In the genomic region with DNA sequence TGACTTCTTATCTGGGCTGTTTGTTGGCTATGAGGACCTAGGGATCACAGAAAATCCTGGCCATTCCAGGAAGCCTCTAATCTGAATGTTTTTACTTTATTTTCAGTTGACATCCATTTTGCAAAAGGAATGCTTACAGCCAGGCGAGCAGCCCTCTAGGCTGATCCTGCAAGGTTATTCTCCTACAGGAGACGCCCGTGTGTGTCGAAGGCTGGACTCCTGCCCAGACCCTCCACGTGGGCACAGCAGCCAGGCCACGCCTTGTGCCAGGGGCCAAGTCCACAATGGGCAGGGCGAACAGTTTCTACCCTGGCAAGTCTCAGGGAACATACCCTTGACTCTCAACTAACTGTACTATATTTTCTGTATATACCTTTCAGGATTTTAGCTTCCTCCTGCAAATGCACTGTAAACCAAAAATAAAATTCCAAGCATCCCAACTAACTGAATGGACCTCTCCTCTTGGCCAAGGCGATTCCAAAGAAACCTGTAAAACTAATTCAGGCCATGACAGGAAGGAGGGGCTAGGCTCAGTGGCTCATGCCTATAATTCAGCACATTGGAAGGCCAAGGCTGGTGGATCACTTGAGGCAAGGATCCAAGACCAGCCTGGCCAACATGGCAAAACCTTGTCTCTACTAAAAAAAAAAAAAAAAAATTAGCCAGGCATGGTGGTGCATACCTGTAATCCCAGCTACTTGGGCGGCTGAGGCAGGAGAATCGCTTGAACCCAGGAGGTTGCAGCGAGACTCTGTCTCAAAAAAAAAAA, we compare ENCODE assay signal across 2 cellular contexts.
TF ChIP-seq lines count a peak whose summit lies in the region.

No MANE protein-coding gene starts in this region.

TF ChIP-seq in liver, 16 proteins besides CTCF, POLR2A, EP300 and RAD21:
- TF ChIP-seq, protein P1, sequence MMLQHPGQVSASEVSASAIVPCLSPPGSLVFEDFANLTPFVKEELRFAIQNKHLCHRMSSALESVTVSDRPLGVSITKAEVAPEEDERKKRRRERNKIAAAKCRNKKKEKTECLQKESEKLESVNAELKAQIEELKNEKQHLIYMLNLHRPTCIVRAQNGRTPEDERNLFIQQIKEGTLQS (IDR thresholded peaks at IDR 0.05), result peak; percentile 20
- TF ChIP-seq HNF4G (IDR thresholded peaks at IDR 0.05) (peak; percentile 90), HNF4A (conservative IDR thresholded peaks at IDR 0.05) (peak; percentile 94 to 95), NR2F2 (IDR thresholded peaks at IDR 0.05) (no peak), JUND (IDR thresholded peaks at IDR 0.05) (peak in 1 of 2 donors; percentile 41), FOXA2 (IDR thresholded peaks at IDR 0.05) (peak; percentile 19), EGR1 (IDR thresholded peaks at IDR 0.05; ENCODE audit: low read depth in 2 of 2) (peak in 1 of 2 donors; percentile 30), GABPA (IDR thresholded peaks at IDR 0.05 in 1 of 2, conservative IDR thresholded peaks at IDR 0.05 in 1 of 2) (peak in 1 of 2 donors; percentile 22), YY1 (IDR thresholded peaks at IDR 0.05) (peak; percentile 81), SP1 (IDR thresholded peaks at IDR 0.05) (peak; percentile 94), RXRA (IDR thresholded peaks at IDR 0.05) (peak; percentile 69 to 84), TAF1 (conservative IDR thresholded peaks at IDR 0.05) (no peak), FOXA1 (IDR thresholded peaks at IDR 0.05) (no peak)
- TF ChIP-seq, protein P2, sequence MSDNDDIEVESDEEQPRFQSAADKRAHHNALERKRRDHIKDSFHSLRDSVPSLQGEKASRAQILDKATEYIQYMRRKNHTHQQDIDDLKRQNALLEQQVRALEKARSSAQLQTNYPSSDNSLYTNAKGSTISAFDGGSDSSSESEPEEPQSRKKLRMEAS (IDR thresholded peaks at IDR 0.05), result peak; percentile 88
- TF ChIP-seq, protein P3, sequence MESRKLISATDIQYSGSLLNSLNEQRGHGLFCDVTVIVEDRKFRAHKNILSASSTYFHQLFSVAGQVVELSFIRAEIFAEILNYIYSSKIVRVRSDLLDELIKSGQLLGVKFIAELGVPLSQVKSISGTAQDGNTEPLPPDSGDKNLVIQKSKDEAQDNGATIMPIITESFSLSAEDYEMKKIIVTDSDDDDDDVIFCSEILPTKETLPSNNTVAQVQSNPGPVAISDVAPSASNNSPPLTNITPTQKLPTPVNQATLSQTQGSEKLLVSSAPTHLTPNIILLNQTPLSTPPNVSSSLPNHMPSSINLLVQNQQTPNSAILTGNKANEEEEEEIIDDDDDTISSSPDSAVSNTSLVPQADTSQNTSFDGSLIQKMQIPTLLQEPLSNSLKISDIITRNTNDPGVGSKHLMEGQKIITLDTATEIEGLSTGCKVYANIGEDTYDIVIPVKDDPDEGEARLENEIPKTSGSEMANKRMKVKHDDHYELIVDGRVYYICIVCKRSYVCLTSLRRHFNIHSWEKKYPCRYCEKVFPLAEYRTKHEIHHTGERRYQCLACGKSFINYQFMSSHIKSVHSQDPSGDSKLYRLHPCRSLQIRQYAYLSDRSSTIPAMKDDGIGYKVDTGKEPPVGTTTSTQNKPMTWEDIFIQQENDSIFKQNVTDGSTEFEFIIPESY (IDR thresholded peaks at IDR 0.05), result no peak
- TF ChIP-seq, protein P4, sequence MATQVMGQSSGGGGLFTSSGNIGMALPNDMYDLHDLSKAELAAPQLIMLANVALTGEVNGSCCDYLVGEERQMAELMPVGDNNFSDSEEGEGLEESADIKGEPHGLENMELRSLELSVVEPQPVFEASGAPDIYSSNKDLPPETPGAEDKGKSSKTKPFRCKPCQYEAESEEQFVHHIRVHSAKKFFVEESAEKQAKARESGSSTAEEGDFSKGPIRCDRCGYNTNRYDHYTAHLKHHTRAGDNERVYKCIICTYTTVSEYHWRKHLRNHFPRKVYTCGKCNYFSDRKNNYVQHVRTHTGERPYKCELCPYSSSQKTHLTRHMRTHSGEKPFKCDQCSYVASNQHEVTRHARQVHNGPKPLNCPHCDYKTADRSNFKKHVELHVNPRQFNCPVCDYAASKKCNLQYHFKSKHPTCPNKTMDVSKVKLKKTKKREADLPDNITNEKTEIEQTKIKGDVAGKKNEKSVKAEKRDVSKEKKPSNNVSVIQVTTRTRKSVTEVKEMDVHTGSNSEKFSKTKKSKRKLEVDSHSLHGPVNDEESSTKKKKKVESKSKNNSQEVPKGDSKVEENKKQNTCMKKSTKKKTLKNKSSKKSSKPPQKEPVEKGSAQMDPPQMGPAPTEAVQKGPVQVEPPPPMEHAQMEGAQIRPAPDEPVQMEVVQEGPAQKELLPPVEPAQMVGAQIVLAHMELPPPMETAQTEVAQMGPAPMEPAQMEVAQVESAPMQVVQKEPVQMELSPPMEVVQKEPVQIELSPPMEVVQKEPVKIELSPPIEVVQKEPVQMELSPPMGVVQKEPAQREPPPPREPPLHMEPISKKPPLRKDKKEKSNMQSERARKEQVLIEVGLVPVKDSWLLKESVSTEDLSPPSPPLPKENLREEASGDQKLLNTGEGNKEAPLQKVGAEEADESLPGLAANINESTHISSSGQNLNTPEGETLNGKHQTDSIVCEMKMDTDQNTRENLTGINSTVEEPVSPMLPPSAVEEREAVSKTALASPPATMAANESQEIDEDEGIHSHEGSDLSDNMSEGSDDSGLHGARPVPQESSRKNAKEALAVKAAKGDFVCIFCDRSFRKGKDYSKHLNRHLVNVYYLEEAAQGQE (IDR thresholded peaks at IDR 0.05), result peak; percentile 76

TF ChIP-seq in HepG2, 621 proteins besides CTCF, POLR2A, EP300 and RAD21:
- TF ChIP-seq, protein P5, sequence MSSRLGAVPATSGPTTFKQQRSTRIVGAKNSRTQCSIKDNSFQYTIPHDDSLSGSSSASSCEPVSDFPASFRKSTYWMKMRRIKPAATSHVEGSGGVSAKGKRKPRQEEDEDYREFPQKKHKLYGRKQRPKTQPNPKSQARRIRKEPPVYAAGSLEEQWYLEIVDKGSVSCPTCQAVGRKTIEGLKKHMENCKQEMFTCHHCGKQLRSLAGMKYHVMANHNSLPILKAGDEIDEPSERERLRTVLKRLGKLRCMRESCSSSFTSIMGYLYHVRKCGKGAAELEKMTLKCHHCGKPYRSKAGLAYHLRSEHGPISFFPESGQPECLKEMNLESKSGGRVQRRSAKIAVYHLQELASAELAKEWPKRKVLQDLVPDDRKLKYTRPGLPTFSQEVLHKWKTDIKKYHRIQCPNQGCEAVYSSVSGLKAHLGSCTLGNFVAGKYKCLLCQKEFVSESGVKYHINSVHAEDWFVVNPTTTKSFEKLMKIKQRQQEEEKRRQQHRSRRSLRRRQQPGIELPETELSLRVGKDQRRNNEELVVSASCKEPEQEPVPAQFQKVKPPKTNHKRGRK (CRISPR knock-in tag; IDR thresholded peaks at IDR 0.05), result no peak
- no peak for TF ChIP-seq ZSCAN31 (CRISPR knock-in tag; IDR thresholded peaks at IDR 0.05; ENCODE audit: low read depth)
- TF ChIP-seq, protein P6, sequence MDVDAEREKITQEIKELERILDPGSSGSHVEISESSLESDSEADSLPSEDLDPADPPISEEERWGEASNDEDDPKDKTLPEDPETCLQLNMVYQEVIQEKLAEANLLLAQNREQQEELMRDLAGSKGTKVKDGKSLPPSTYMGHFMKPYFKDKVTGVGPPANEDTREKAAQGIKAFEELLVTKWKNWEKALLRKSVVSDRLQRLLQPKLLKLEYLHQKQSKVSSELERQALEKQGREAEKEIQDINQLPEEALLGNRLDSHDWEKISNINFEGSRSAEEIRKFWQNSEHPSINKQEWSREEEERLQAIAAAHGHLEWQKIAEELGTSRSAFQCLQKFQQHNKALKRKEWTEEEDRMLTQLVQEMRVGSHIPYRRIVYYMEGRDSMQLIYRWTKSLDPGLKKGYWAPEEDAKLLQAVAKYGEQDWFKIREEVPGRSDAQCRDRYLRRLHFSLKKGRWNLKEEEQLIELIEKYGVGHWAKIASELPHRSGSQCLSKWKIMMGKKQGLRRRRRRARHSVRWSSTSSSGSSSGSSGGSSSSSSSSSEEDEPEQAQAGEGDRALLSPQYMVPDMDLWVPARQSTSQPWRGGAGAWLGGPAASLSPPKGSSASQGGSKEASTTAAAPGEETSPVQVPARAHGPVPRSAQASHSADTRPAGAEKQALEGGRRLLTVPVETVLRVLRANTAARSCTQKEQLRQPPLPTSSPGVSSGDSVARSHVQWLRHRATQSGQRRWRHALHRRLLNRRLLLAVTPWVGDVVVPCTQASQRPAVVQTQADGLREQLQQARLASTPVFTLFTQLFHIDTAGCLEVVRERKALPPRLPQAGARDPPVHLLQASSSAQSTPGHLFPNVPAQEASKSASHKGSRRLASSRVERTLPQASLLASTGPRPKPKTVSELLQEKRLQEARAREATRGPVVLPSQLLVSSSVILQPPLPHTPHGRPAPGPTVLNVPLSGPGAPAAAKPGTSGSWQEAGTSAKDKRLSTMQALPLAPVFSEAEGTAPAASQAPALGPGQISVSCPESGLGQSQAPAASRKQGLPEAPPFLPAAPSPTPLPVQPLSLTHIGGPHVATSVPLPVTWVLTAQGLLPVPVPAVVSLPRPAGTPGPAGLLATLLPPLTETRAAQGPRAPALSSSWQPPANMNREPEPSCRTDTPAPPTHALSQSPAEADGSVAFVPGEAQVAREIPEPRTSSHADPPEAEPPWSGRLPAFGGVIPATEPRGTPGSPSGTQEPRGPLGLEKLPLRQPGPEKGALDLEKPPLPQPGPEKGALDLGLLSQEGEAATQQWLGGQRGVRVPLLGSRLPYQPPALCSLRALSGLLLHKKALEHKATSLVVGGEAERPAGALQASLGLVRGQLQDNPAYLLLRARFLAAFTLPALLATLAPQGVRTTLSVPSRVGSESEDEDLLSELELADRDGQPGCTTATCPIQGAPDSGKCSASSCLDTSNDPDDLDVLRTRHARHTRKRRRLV (CRISPR knock-in tag; IDR thresholded peaks at IDR 0.05), result no peak
- no peak for TF ChIP-seq NCOR1 (IDR thresholded peaks at IDR 0.05; ENCODE audit: borderline replicate concordance, low read length)
- TF ChIP-seq ZNF235 (CRISPR knock-in tag; IDR thresholded peaks at IDR 0.05; ENCODE audit: borderline replicate concordance), result no peak
- TF ChIP-seq, protein P7, sequence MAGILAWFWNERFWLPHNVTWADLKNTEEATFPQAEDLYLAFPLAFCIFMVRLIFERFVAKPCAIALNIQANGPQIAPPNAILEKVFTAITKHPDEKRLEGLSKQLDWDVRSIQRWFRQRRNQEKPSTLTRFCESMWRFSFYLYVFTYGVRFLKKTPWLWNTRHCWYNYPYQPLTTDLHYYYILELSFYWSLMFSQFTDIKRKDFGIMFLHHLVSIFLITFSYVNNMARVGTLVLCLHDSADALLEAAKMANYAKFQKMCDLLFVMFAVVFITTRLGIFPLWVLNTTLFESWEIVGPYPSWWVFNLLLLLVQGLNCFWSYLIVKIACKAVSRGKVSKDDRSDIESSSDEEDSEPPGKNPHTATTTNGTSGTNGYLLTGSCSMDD (CRISPR knock-in tag; IDR thresholded peaks at IDR 0.05), result no peak
- TF ChIP-seq, protein P8, sequence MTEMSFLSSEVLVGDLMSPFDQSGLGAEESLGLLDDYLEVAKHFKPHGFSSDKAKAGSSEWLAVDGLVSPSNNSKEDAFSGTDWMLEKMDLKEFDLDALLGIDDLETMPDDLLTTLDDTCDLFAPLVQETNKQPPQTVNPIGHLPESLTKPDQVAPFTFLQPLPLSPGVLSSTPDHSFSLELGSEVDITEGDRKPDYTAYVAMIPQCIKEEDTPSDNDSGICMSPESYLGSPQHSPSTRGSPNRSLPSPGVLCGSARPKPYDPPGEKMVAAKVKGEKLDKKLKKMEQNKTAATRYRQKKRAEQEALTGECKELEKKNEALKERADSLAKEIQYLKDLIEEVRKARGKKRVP (CRISPR knock-in tag; IDR thresholded peaks at IDR 0.05), result no peak
- no peak for TF ChIP-seq ZNF747 (CRISPR knock-in tag; IDR thresholded peaks at IDR 0.05; ENCODE audit: borderline replicate concordance)
